ENCODE assay signal across 26 cellular contexts in genomic region chr3:145737952-145738351, GRCh38.
"Had no signal": no experiment of that assay in that cellular context is flagged by ENCODE, and none has a peak within 500 bp of the region (broad histone marks: within the 10 kb centered on the region; RNA-seq: fewer than 3 reads in every experiment).

No MANE protein-coding gene starts in this region.

- H3K9me3 ChIP-seq: stomach, suprapubic skin, testis, thoracic aorta, thyroid gland, tibial artery, tibial nerve, transverse colon, upper lobe of left lung, uterus, vagina had no signal

- ATAC-seq: stimulated activated effector memory CD8-positive, alpha-beta T cell treated with anti-CD3 and anti-CD28 coated beads, Interleukin-12 subunit alpha, Interleukin-12 subunit beta, amount 100 ng/mL, for 72 hours; stimulated activated memory B cell treated with anti-CD40 and anti-IgM and Interleukin-4, amounts not matched to agents 10 μg/mL and 1 μg/mL and 100 μg/mL, for 72 hours; stimulated activated naive B cell treated with anti-CD40 and anti-IgM and Interleukin-4, amounts not matched to agents 10 μg/mL and 1 μg/mL and 100 μg/mL, for 72 hours; stimulated activated naive CD8-positive, alpha-beta T cell treated with anti-CD3 and anti-CD28 coated beads, Interleukin-15, amount 100 ng/mL, for 72 hours; stimulated activated naive CD8-positive, alpha-beta T cell treated with anti-CD3 and anti-CD28 coated beads, Interleukin-15, Interleukin-2, amounts not matched to agents 100 U/mL and 50 U/mL, for 24 hours had no signal

- H3K27ac ChIP-seq: stomach, suprapubic skin, testis, thoracic aorta, thyroid gland, tibial artery, tibial nerve, transverse colon, upper lobe of left lung, uterus, vagina had no signal

- FAIRE-seq: urothelium cell line had no signal

- H3K27me3 ChIP-seq: stomach, suprapubic skin, testis, thyroid gland, tibial artery, tibial nerve, transverse colon, upper lobe of left lung, uterus, vagina had no signal

- H3K36me3 ChIP-seq: stomach, suprapubic skin, thoracic aorta, thyroid gland, tibial artery, tibial nerve, transverse colon, upper lobe of left lung, uterus, vagina had no signal

- H3K4me3 ChIP-seq: stomach, suprapubic skin, testis, thoracic aorta, thyroid gland, tibial artery, tibial nerve, transverse colon, upper lobe of left lung, uterus, vagina had no signal

- DNase-seq: stimulated activated CD4-positive, alpha-beta T cell treated with anti-CD3 and anti-CD28 coated beads, Interleukin-2, amount 100 ng/mL, for 48 hours; stimulated activated CD4-positive, alpha-beta T cell treated with anti-CD3 and anti-CD28 coated beads, Interleukin-4, amount 100 ng/mL, for 1 hour; stimulated activated CD4-positive, alpha-beta T cell treated with anti-CD3 and anti-CD28 coated beads, Interleukin-4, amount 100 ng/mL, for 24 hours; stimulated activated CD4-positive, alpha-beta T cell treated with anti-CD3 and anti-CD28 coated beads, Interleukin-4, amount 100 ng/mL, for 4 hours; stimulated activated CD8-positive, alpha-beta memory T cell treated with anti-CD3 and anti-CD28 coated beads, Interleukin-4, amount 100 ng/mL, for 48 hours; stimulated activated naive B cell treated with anti-CD40 and anti-IgM and Interleukin-4, amounts not matched to agents 10 μg/mL and 1 μg/mL and 100 μg/mL, for 72 hours; stimulated activated naive CD4-positive, alpha-beta T cell; stimulated activated naive CD4-positive, alpha-beta T cell treated with Interleukin-2 at 50 U/mL for 16 hours; stimulated activated naive CD8-positive, alpha-beta T cell treated with anti-CD3 and anti-CD28 coated beads, Interleukin-15, amount 100 ng/mL, for 72 hours; stimulated activated naive CD8-positive, alpha-beta T cell treated with anti-CD3 and anti-CD28 coated beads, Interleukin-15, Interleukin-2, amounts not matched to agents 100 U/mL and 50 U/mL, for 24 hours; stomach; substantia nigra; testis; thyroid gland; tibial artery; transverse colon; trophoblast cell; upper lobe of left lung; uterus had no signal

- H3K4me1 ChIP-seq: stomach, suprapubic skin, testis, thyroid gland, tibial artery, tibial nerve, transverse colon, upper lobe of left lung, uterus, vagina had no signal
